Comparison of ENCODE assay signal across 24 cellular contexts in the genomic region with DNA sequence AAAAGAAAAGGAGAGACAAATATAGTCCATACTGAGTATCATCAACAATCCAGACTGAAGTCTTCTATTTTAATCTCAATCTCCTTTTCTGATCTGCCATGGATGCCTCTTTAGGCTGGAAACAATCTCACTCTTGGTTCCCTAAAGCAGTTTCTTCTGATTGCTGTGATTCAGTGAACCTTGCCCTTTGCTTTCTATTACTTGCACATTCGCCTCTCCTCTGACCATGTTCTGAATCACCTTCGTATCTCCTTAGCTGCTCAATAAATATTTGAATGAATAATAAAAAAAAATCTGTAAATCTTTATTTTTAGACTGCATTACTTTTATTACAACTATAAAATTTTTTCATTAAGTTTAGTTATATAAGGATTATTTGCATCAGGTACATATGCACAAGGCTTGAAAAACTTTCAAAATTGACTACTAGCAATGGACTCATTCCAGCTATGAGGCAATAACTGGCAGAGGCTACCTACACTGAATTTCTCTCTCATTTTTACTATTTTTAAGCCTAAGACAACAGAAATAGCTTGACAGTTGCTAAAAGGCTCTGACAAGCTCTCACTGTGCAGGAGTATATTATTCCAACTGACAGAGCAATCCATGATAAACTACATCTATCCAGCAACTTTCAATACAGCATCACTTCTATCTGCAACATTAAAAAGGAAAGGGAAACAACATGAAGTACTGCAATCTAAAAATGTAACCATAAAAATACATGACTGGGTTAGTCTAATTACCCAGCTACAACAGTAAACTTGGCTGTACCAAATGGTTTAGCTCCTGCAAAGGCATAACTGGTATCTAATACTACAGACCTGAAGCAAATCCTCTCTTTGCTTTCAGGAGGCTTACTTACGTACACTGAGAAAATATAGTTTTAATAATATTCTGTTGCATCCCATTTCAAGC. TPM values are rescaled to one million over a fixed set of nuclear protein-coding genes. Genes with fewer than 3 reads are reported as not detected.
DNase-seq lines count a peak whose midpoint lies in the region; ATAC-seq and FAIRE-seq lines count a peak whose summit lies in the region.
"Had no signal": no experiment of that assay in that cellular context is flagged by ENCODE, and none has a peak within 500 bp of the region (broad histone marks: within the 10 kb centered on the region; RNA-seq: fewer than 3 reads in every experiment).

No MANE protein-coding gene starts in this region.

- no peak for DNase-seq in activated T-cell treated with anti-CD3 and anti-CD28 coated beads, Interleukin-2, amount 50 U/mL, for 72 hours
- no peak for DNase-seq in activated T-cell treated with anti-CD3 and anti-CD28 coated beads, Interleukin-2, amount 50 U/mL, for 1 hour
- DNase-seq in central memory CD8-positive, alpha-beta T cell (ENCODE audit: low spot score in 2 of 2), result no peak
- DNase-seq in NCI-H1105 (lab: John Stamatoyannopoulos, UW) (no peak), iPS-NIHi11 (ENCODE audit: low spot score) (no peak), HK-2 (ENCODE audit: unreplicated experiment) (no peak)
- DNase-seq in activated CD4-positive, alpha-beta T cell treated with anti-CD3 and anti-CD28 coated beads, Interleukin-2, amount 10 ng/mL, durations not matched to agents 24 days and 14 days, result no peak
- DNase-seq: 8988T; activated CD8-positive, alpha-beta memory T cell treated with anti-CD3 and anti-CD28 coated beads for 24 hours; activated naive CD8-positive, alpha-beta T cell treated with anti-CD3 and anti-CD28 coated beads, Interleukin-2, amount 10 ng/mL, durations not matched to agents 7 days and 5 days; brain microvascular endothelial cell; dorsolateral prefrontal cortex; MG63; naive B cell; NCI-H1694 treated with DMSO at 0.1 percent for 48 hours; NCI-H82; sigmoid colon; stimulated activated naive CD8-positive, alpha-beta T cell treated with anti-CD3 and anti-CD28 coated beads, Interleukin-15, Interleukin-2, amounts not matched to agents 100 U/mL and 50 U/mL, for 24 hours; trophoblast cell had no signal

- peaks cover 6 to 15% of the 10 kb centered on the region in 2 donors for H3K36me3 Mint-ChIP-seq in activated T-cell treated with anti-CD3 and anti-CD28 coated beads, Interleukin-2, amount 50 U/mL, for 72 hours (ENCODE audit: insufficient read depth in 2 of 2)
- H3K36me3 Mint-ChIP-seq in central memory CD8-positive, alpha-beta T cell (ENCODE audit: insufficient read depth), result peaks cover 33% of the 10 kb centered on the region
- peaks cover 42% of the 10 kb centered on the region for H3K36me3 Mint-ChIP-seq in activated CD4-positive, alpha-beta T cell treated with anti-CD3 and anti-CD28 coated beads, Interleukin-2, amount 10 ng/mL, durations not matched to agents 24 days and 14 days (ENCODE audit: low read depth)

- peak; percentile 88 for FAIRE-seq in islet of Langerhans (lab: Jason Lieb, UNC)
- FAIRE-seq: H1 had no signal

- ATAC-seq in activated T-cell treated with anti-CD3 and anti-CD28 coated beads, Interleukin-2, amount 50 U/mL, for 72 hours (replicated peaks in 1 of 2), result no peak
- ATAC-seq in central memory CD8-positive, alpha-beta T cell (replicated peaks; ENCODE audit: extremely low read depth, poor library complexity, severe bottlenecking), result no peak
- ATAC-seq: activated CD4-positive, CD25-positive, alpha-beta regulatory T cell treated with anti-CD3 and anti-CD28 coated beads, Interleukin-2, amount 50 U/mL, for 24 hours; Panc1; stimulated activated naive CD8-positive, alpha-beta T cell treated with anti-CD3 and anti-CD28 coated beads, Interleukin-15, Interleukin-2, amounts not matched to agents 100 U/mL and 50 U/mL, for 24 hours had no signal

- no peak overlapping the region for H3K4me3 Mint-ChIP-seq in activated T-cell treated with anti-CD3 and anti-CD28 coated beads, Interleukin-2, amount 50 U/mL, for 72 hours
- no peak overlapping the region for H3K4me3 Mint-ChIP-seq in central memory CD8-positive, alpha-beta T cell
- H3K4me3 Mint-ChIP-seq in activated CD4-positive, alpha-beta T cell treated with anti-CD3 and anti-CD28 coated beads, Interleukin-2, amount 10 ng/mL, durations not matched to agents 24 days and 14 days, result no peak overlapping the region
- H3K4me3 Mint-ChIP-seq: activated naive CD8-positive, alpha-beta T cell treated with anti-CD3 and anti-CD28 coated beads, Interleukin-2, amount 10 ng/mL, durations not matched to agents 7 days and 5 days; naive B cell; T-helper 2 cell treated with Interferon-gamma antibody and Interleukin-4, amounts not matched to agents 5 μg/mL and 100 μg/mL, for 36 hours had no signal

- peaks cover 8% of the 10 kb centered on the region for H3K4me1 Mint-ChIP-seq in activated T-cell treated with anti-CD3 and anti-CD28 coated beads, Interleukin-2, amount 50 U/mL, for 72 hours (ENCODE audit: low read depth)
- peaks cover 18% of the 10 kb centered on the region for H3K4me1 Mint-ChIP-seq in central memory CD8-positive, alpha-beta T cell
- peaks cover 8% of the 10 kb centered on the region for H3K4me1 Mint-ChIP-seq in activated CD4-positive, alpha-beta T cell treated with anti-CD3 and anti-CD28 coated beads, Interleukin-2, amount 10 ng/mL, durations not matched to agents 24 days and 14 days

- peak overlapping the region; percentile 71 for H3K27ac Mint-ChIP-seq in activated T-cell treated with anti-CD3 and anti-CD28 coated beads, Interleukin-2, amount 50 U/mL, for 72 hours
- peak overlapping the region; percentile 11 for H3K27ac Mint-ChIP-seq in central memory CD8-positive, alpha-beta T cell (ENCODE audit: low read depth)
- H3K27ac Mint-ChIP-seq in activated CD4-positive, alpha-beta T cell treated with anti-CD3 and anti-CD28 coated beads, Interleukin-2, amount 10 ng/mL, durations not matched to agents 24 days and 14 days, result no peak overlapping the region
- H3K27ac Mint-ChIP-seq: activated naive CD8-positive, alpha-beta T cell treated with anti-CD3 and anti-CD28 coated beads, Interleukin-2, amount 10 ng/mL, durations not matched to agents 7 days and 5 days; T-helper 2 cell treated with Interferon-gamma antibody and Interleukin-4, amounts not matched to agents 5 μg/mL and 100 μg/mL, for 36 hours had no signal

- no peaks in the 10 kb centered on the region for H3K27me3 Mint-ChIP-seq in activated T-cell treated with anti-CD3 and anti-CD28 coated beads, Interleukin-2, amount 50 U/mL, for 72 hours (ENCODE audit: low read depth)
- no peaks in the 10 kb centered on the region for H3K27me3 Mint-ChIP-seq in central memory CD8-positive, alpha-beta T cell
- H3K27me3 Mint-ChIP-seq in activated CD4-positive, alpha-beta T cell treated with anti-CD3 and anti-CD28 coated beads, Interleukin-2, amount 10 ng/mL, durations not matched to agents 24 days and 14 days, result no peaks in the 10 kb centered on the region
- H3K27me3 Mint-ChIP-seq: activated naive CD8-positive, alpha-beta T cell treated with anti-CD3 and anti-CD28 coated beads, Interleukin-2, amount 10 ng/mL, durations not matched to agents 7 days and 5 days; naive B cell had no signal

- no peaks in the 10 kb centered on the region for H3K9me3 Mint-ChIP-seq in activated T-cell treated with anti-CD3 and anti-CD28 coated beads, Interleukin-2, amount 50 U/mL, for 72 hours
- no peaks in the 10 kb centered on the region for H3K9me3 Mint-ChIP-seq in central memory CD8-positive, alpha-beta T cell
- no peaks in the 10 kb centered on the region for H3K9me3 Mint-ChIP-seq in activated CD4-positive, alpha-beta T cell treated with anti-CD3 and anti-CD28 coated beads, Interleukin-2, amount 10 ng/mL, durations not matched to agents 24 days and 14 days
- H3K9me3 Mint-ChIP-seq: activated naive CD8-positive, alpha-beta T cell treated with anti-CD3 and anti-CD28 coated beads, Interleukin-2, amount 10 ng/mL, durations not matched to agents 7 days and 5 days; naive B cell; T-helper 2 cell treated with Interferon-gamma antibody and Interleukin-4, amounts not matched to agents 5 μg/mL and 100 μg/mL, for 36 hours had no signal

- intact Hi-C loops in activated CD4-positive, alpha-beta T cell treated with anti-CD3 and anti-CD28 coated beads, Interleukin-2, amount 10 ng/mL, durations not matched to agents 24 days and 14 days (cut with micrococcal nuclease), result no loop called here

RNA-seq across cellular contexts. Expression of gene TM9SF3, which starts 25.6 kb away (rescaled TPM):
- total RNA-seq in activated T-cell treated with anti-CD3 and anti-CD28 coated beads, Interleukin-2, amount 50 U/mL, for 72 hours, result 10 to 100 TPM; 72.8 to 76.7 TPM
- total RNA-seq in activated CD4-positive, alpha-beta T cell treated with anti-CD3 and anti-CD28 coated beads, Interleukin-2, amount 10 ng/mL, durations not matched to agents 24 days and 14 days, result 84.5 and 86.1 TPM in 2 replicates

RNA-seq across cellular contexts. Expression of gene TLL2, which starts 47.5 kb away (rescaled TPM):
- total RNA-seq in activated T-cell treated with anti-CD3 and anti-CD28 coated beads, Interleukin-2, amount 50 U/mL, for 72 hours, result under 1 TPM in 1 of 2 donors, not detected in 1; 0.09 TPM
- total RNA-seq in activated CD4-positive, alpha-beta T cell treated with anti-CD3 and anti-CD28 coated beads, Interleukin-2, amount 10 ng/mL, durations not matched to agents 24 days and 14 days, result not detected in 2 replicates
- total RNA-seq: activated naive CD8-positive, alpha-beta T cell treated with anti-CD3 and anti-CD28 coated beads, Interleukin-2, amount 10 ng/mL, durations not matched to agents 7 days and 5 days had no signal
